ENCODE assay signal across 12 cellular contexts in the genomic region with DNA sequence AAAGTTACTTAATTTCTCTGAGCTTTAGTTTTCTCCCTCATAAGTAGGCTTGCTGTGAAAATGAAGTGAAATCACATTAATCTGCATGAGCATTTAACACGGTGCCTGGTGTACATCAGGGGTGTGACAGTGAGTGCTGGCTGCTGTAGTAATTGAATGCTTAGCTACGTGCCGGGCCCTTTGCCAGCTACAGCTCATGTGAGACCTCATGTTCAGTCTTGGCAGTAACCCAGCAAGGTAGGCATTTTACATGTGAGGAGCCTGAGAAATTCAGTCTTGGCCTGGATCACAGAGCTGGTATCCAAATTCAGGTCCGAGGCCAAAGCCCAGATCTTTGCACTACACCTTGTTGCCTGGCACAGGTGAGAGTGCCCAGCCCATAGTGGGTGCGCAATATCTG. TPM values are rescaled to one million over a fixed set of nuclear protein-coding genes. Genes with fewer than 3 reads are reported as not detected.
A peak's percentile ranks its signal among the peaks of the same experiment; 100 is the strongest.
DNase-seq lines count a peak whose midpoint lies in the region; ATAC-seq and TF ChIP-seq lines count a peak whose summit lies in the region.
"Had no signal": no experiment of that assay in that cellular context is flagged by ENCODE, and none has a peak within 500 bp of the region (broad histone marks: within the 10 kb centered on the region; RNA-seq: fewer than 3 reads in every experiment).

No MANE protein-coding gene starts in this region.

- H3K36me3 ChIP-seq in KMS-11 (ENCODE audit: insufficient read depth) (no peaks in the 10 kb centered on the region), left lung (peaks cover 0 to 86% of the 10 kb centered on the region in 2 donors)
- H3K36me3 ChIP-seq: uterus had no signal

- H3K27me3 ChIP-seq in KMS-11 (ENCODE audit: insufficient read depth, low read depth) (no peaks in the 10 kb centered on the region), left lung (no peaks in the 10 kb centered on the region)
- H3K27me3 ChIP-seq: sigmoid colon, uterus had no signal

- no peaks in the 10 kb centered on the region for H3K9me3 ChIP-seq in left lung
- H3K9me3 ChIP-seq: sigmoid colon, uterus had no signal

- H2AFZ ChIP-seq in KMS-11 (ENCODE audit: low read depth): peak overlapping the region; percentile 14; the same call in 1 of the 2 replicates

- no peaks in the 10 kb centered on the region for H4K20me1 ChIP-seq in KMS-11 (ENCODE audit: insufficient read depth)

- H3K4me3 ChIP-seq in KMS-11 (IDR thresholded peaks at IDR 0.05; ENCODE audit: insufficient read depth, low read depth, low read length) (peak overlapping the region; percentile 0), left lung (no peak overlapping the region)
- H3K4me3 ChIP-seq: sigmoid colon, uterus had no signal

- ATAC-seq in left lung (peak; percentile 37), GM19324 (IDR thresholded peaks at IDR 0.05; ENCODE audit: low FRiP score, unreplicated experiment) (no peak)

- H3K79me2 ChIP-seq in KMS-11 (ENCODE audit: insufficient read depth, low read depth): no peaks in the 10 kb centered on the region

- TF ChIP-seq CTCF in KMS-11 (conservative IDR thresholded peaks at IDR 0.05; ENCODE audit: low read depth, low read length) (no peak), VCaP (conservative IDR thresholded peaks at IDR 0.05) (no peak), left lung (IDR thresholded peaks at IDR 0.05) (no peak)

- peak overlapping the region; percentile 83 for H3K9ac ChIP-seq in KMS-11

- peak overlapping the region; percentile 96 for H3K4me2 ChIP-seq in KMS-11

- H3K4me1 ChIP-seq in KMS-11 (ENCODE audit: low read depth, poor library complexity, severe bottlenecking) (peaks cover 67% of the 10 kb centered on the region), left lung (peaks cover 0 to 12% of the 10 kb centered on the region in 2 donors)
- H3K4me1 ChIP-seq: uterus had no signal

- intact Hi-C loops in left lung (cut with DNase I): no loop called here

- H3K27ac ChIP-seq in KMS-11 (peak overlapping the region; percentile 100), VCaP (peak overlapping the region; percentile 99), left lung (no peak overlapping the region)
- H3K27ac ChIP-seq: sigmoid colon, uterus had no signal

- DNase-seq in COR-L47 (lab: John Stamatoyannopoulos, UW): peak; percentile 85
- peak in 1 of 2 donors; percentile 27 for DNase-seq in left lung
- no peak for DNase-seq in activated CD4-positive, CD25-positive, alpha-beta regulatory T cell treated with anti-CD3 and anti-CD28 coated beads, Interleukin-2, amount 50 U/mL, for 72 hours
- DNase-seq in stimulated activated naive CD4-positive, alpha-beta T cell (lab: John Stamatoyannopoulos, UW): no peak
- DNase-seq: DND-41, MV-4-11, sigmoid colon, uterus had no signal

RNA-seq across cellular contexts. Expression of gene GHRL, which starts 9.1 kb away (rescaled TPM):
- 1 to 10 TPM in 1 of 2 donors, under 1 TPM in 1; 0.17 to 3.0 TPM for total RNA-seq in left lung
- total RNA-seq: glomerular endothelial cell had no signal

RNA-seq across cellular contexts. Expression of gene TATDN2, which starts 35.4 kb away (rescaled TPM):
- 10 to 100 TPM; 29.1 to 35.2 TPM for total RNA-seq in left lung

RNA-seq across cellular contexts. Expression of gene SEC13, which starts 37.3 kb away (rescaled TPM):
- 100 to 1,000 TPM; 130 to 131 TPM for total RNA-seq in left lung

Comparison
In these comparisons a context has a peak if more than half of its experiments do, and no peak if none do; other contexts are left out.
1. H3K27ac ChIP-seq: peak in KMS-11 (single experiment) and VCaP (single experiment); none in left lung (0 of 2).